Comparison of ENCODE assay signal across 1 cellular context in genomic region chr13:113506025-113506685, GRCh38.
TF ChIP-seq lines count a peak whose summit lies in the region.

No MANE protein-coding gene starts in this region.

TF ChIP-seq in GM12878, 131 proteins besides CTCF, POLR2A, EP300 and RAD21:
- TF ChIP-seq EGR1 (IDR thresholded peaks at IDR 0.05; ENCODE audit: borderline replicate concordance in 1 of 2, low read depth in 2 of 2, low read length in 2 of 2): no peak
- TF ChIP-seq SIX5 (IDR thresholded peaks at IDR 0.05; ENCODE audit: low read depth, low read length, severe bottlenecking): no peak
- no peak for TF ChIP-seq ZNF24 (IDR thresholded peaks at IDR 0.05)
- no peak for TF ChIP-seq MTA3 (IDR thresholded peaks at IDR 0.05; ENCODE audit: borderline replicate concordance, low read length)
